ENCODE assay signal across 1 cellular context in genomic region chr5:134758504-134759341, GRCh38.
TF ChIP-seq lines count a peak whose summit lies in the region.

A gene with protein sequence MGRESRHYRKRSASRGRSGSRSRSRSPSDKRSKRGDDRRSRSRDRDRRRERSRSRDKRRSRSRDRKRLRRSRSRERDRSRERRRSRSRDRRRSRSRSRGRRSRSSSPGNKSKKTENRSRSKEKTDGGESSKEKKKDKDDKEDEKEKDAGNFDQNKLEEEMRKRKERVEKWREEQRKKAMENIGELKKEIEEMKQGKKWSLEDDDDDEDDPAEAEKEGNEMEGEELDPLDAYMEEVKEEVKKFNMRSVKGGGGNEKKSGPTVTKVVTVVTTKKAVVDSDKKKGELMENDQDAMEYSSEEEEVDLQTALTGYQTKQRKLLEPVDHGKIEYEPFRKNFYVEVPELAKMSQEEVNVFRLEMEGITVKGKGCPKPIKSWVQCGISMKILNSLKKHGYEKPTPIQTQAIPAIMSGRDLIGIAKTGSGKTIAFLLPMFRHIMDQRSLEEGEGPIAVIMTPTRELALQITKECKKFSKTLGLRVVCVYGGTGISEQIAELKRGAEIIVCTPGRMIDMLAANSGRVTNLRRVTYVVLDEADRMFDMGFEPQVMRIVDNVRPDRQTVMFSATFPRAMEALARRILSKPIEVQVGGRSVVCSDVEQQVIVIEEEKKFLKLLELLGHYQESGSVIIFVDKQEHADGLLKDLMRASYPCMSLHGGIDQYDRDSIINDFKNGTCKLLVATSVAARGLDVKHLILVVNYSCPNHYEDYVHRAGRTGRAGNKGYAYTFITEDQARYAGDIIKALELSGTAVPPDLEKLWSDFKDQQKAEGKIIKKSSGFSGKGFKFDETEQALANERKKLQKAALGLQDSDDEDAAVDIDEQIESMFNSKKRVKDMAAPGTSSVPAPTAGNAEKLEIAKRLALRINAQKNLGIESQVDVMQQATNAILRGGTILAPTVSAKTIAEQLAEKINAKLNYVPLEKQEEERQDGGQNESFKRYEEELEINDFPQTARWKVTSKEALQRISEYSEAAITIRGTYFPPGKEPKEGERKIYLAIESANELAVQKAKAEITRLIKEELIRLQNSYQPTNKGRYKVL (plus strand): TSS chr5:134758779. CDS start chr5:134758939, 160 bp downstream.

TF ChIP-seq in HepG2, 621 proteins besides CTCF, POLR2A, EP300 and RAD21 (continued from another document and continues in another):
- TF ChIP-seq REST (IDR thresholded peaks at IDR 0.05; ENCODE audit: borderline replicate concordance in 1 of 2, low read depth in 1 of 2, low read length in 2 of 2) (no peak), KAT2B (IDR thresholded peaks at IDR 0.05; ENCODE audit: borderline replicate concordance, low read depth, low read length) (no peak), MTA3 (CRISPR knock-in tag; IDR thresholded peaks at IDR 0.05) (no peak), CHCHD3 (CRISPR knock-in tag; IDR thresholded peaks at IDR 0.05) (peak; percentile 77; the same call in 1 of the 2 replicates), ZNF407 (CRISPR knock-in tag; IDR thresholded peaks at IDR 0.05; ENCODE audit: not compliant biosample characterization) (peak; percentile 82), NFE2L1 (CRISPR knock-in tag; IDR thresholded peaks at IDR 0.05; ENCODE audit: borderline replicate concordance) (no peak), POLR2G (IDR thresholded peaks at IDR 0.05; ENCODE audit: low read depth, low read length) (peak; percentile 85), PLRG1 (conservative IDR thresholded peaks at IDR 0.05) (no peak), HOXA5 (CRISPR knock-in tag; IDR thresholded peaks at IDR 0.05) (peak; percentile 91), ZNF44 (CRISPR knock-in tag; IDR thresholded peaks at IDR 0.05) (no peak), ZNF704 (CRISPR knock-in tag; IDR thresholded peaks at IDR 0.05; ENCODE audit: borderline replicate concordance) (peak; percentile 94), TOE1 (CRISPR knock-in tag; IDR thresholded peaks at IDR 0.05) (peak; percentile 71; the same call in 1 of the 2 replicates), ZBTB37 (CRISPR knock-in tag; IDR thresholded peaks at IDR 0.05) (no peak), GABPA (IDR thresholded peaks at IDR 0.05; ENCODE audit: low read depth, low read length) (peak; percentile 97), GABPA (CRISPR knock-in tag; IDR thresholded peaks at IDR 0.05; ENCODE audit: low read depth) (peak; percentile 98)
- TF ChIP-seq, protein P1, sequence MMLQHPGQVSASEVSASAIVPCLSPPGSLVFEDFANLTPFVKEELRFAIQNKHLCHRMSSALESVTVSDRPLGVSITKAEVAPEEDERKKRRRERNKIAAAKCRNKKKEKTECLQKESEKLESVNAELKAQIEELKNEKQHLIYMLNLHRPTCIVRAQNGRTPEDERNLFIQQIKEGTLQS (CRISPR knock-in tag; IDR thresholded peaks at IDR 0.05), result 0 out of 2 replicates have a peak, but pooled peaks have one; percentile 7
- TF ChIP-seq, protein P2, sequence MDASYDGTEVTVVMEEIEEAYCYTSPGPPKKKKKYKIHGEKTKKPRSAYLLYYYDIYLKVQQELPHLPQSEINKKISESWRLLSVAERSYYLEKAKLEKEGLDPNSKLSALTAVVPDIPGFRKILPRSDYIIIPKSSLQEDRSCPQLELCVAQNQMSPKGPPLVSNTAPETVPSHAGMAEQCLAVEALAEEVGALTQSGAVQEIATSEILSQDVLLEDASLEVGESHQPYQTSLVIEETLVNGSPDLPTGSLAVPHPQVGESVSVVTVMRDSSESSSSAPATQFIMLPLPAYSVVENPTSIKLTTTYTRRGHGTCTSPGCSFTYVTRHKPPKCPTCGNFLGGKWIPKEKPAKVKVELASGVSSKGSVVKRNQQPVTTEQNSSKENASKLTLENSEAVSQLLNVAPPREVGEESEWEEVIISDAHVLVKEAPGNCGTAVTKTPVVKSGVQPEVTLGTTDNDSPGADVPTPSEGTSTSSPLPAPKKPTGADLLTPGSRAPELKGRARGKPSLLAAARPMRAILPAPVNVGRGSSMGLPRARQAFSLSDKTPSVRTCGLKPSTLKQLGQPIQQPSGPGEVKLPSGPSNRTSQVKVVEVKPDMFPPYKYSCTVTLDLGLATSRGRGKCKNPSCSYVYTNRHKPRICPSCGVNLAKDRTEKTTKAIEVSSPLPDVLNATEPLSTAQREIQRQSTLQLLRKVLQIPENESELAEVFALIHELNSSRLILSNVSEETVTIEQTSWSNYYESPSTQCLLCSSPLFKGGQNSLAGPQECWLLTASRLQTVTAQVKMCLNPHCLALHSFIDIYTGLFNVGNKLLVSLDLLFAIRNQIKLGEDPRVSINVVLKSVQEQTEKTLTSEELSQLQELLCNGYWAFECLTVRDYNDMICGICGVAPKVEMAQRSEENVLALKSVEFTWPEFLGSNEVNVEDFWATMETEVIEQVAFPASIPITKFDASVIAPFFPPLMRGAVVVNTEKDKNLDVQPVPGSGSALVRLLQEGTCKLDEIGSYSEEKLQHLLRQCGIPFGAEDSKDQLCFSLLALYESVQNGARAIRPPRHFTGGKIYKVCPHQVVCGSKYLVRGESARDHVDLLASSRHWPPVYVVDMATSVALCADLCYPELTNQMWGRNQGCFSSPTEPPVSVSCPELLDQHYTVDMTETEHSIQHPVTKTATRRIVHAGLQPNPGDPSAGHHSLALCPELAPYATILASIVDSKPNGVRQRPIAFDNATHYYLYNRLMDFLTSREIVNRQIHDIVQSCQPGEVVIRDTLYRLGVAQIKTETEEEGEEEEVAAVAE (CRISPR knock-in tag; IDR thresholded peaks at IDR 0.05; ENCODE audit: borderline replicate concordance), result peak; percentile 90; the same call in 1 of the 2 replicates
- TF ChIP-seq, protein P3, sequence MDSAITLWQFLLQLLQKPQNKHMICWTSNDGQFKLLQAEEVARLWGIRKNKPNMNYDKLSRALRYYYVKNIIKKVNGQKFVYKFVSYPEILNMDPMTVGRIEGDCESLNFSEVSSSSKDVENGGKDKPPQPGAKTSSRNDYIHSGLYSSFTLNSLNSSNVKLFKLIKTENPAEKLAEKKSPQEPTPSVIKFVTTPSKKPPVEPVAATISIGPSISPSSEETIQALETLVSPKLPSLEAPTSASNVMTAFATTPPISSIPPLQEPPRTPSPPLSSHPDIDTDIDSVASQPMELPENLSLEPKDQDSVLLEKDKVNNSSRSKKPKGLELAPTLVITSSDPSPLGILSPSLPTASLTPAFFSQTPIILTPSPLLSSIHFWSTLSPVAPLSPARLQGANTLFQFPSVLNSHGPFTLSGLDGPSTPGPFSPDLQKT (CRISPR knock-in tag; IDR thresholded peaks at IDR 0.05; ENCODE audit: borderline replicate concordance), result no peak; the same call in 1 of the 2 replicates
